ENCODE assay signal across 8 cellular contexts in the genomic region with DNA sequence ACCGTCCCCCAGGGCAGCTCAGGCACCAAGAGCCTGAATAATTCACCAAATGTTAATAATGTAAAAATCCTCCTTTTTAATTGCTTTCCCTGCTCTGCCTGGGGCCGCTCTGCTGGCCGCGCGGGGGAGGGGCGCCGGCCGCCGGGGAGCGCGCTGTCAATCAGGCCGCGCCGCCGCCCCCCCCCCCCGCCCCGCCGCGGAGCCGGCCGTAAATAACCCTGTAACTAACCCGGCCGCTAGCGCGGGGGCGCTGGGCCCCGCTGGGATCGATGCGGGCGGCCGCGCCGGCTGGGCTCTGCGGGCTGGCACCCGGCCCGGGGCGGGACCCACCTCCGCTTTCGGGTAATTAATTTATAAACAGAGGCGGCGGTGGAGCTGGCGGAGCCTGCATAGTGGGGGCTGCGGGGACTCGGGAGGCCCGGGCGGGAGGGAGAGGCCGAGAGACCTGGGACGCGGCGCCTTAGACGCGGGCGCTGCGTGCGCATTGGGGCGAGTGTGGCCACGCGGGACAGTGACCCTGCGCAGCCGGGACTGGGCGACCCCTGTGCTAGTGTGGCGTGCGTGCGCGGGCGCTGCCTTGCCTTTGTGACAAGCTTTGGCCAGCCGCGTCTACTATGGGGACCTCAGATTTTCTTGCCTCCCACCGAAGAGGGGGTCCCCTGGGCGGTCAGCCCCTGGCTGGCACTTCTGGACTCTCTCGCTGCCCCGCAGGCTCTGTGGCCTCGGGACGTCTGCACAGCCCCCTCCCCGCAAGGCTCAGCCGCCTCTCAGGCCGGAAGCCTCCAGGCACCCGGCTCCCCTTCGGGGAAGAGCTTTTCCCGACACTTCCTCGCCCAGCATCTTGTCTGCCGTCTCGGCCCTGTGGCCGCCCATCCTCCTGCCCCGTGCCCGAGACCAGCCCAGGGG. TPM values are rescaled to one million over a fixed set of nuclear protein-coding genes. Genes with fewer than 3 reads are reported as not detected.
A peak's percentile ranks its signal among the peaks of the same experiment; 100 is the strongest.
DNase-seq lines count a peak whose midpoint lies in the region; TF ChIP-seq lines count a peak whose summit lies in the region.

No MANE protein-coding gene starts in this region.

- no peaks in the 10 kb centered on the region for H3K9me3 ChIP-seq in SK-N-MC (ENCODE audit: low read depth, low read length)

- peaks cover 16% of the 10 kb centered on the region for H3K36me3 ChIP-seq in SK-N-MC (ENCODE audit: insufficient read depth, low read length)

- H3K9ac ChIP-seq in SK-N-MC (ENCODE audit: insufficient read length): peak overlapping the region; percentile 45

- peaks cover 39% of the 10 kb centered on the region for H3K4me1 Mint-ChIP-seq in HFFc6 (ENCODE audit: low read depth)

- H3K9me3 Mint-ChIP-seq in HFFc6: no peaks in the 10 kb centered on the region

- H3K4me3 ChIP-seq in SK-N-MC: peak overlapping the region; percentile 77
- peak overlapping the region; percentile 39 for H3K4me3 ChIP-seq in epithelial cell of proximal tubule (ENCODE audit: low read depth, low read length)

- TF ChIP-seq CTCF in HFFc6 (IDR thresholded peaks at IDR 0.05): no peak; the same call in 1 of the 2 replicates
- TF ChIP-seq CTCF in epithelial cell of proximal tubule (conservative IDR thresholded peaks at IDR 0.05; ENCODE audit: low read depth, low read length): no peak

- peak; percentile 23 for DNase-seq in CD1c-positive myeloid dendritic cell (ENCODE audit: extremely low spot score)
- DNase-seq in HFFc6: peak; percentile 53
- no peak for DNase-seq in SK-N-MC (ENCODE audit: low read depth, low spot score)
- DNase-seq in epithelial cell of proximal tubule (ENCODE audit: low read depth): no peak
- peak; percentile 61 for DNase-seq in myocyte (ENCODE audit: low read depth)
- DNase-seq in cerebellar cortex (ENCODE audit: low spot score): no peak
- no peak for DNase-seq in NK-92 treated with Interleukin-12 subunit alpha and Interleukin-12 subunit beta, amount 100 ng/mL, for 24 hours (lab: John Stamatoyannopoulos, UW)
- DNase-seq in activated gamma-delta T cell treated with Interleukin-2 at 50 U/mL for 16 hours: no peak

- peaks cover 3% of the 10 kb centered on the region for H3K27me3 Mint-ChIP-seq in HFFc6 (ENCODE audit: insufficient read depth)

- peak overlapping the region; percentile 52 for H3K27ac Mint-ChIP-seq in HFFc6

- H3K27ac ChIP-seq in SK-N-MC: peak overlapping the region; percentile 85

- no peaks in the 10 kb centered on the region for H3K36me3 Mint-ChIP-seq in HFFc6 (ENCODE audit: low read depth)

- peak overlapping the region; percentile 59 for H3K4me3 Mint-ChIP-seq in HFFc6

RNA-seq across cellular contexts. Expression of gene SAMD11, which starts 16.7 kb away (rescaled TPM):
- total RNA-seq in HFFc6 (2021; fragmentation: NEBNext Ultra II Directional; extraction: Animal tissue kit (Norgen Biotek cat#: 25700)): 10 to 100 TPM; 20.6 to 29.3 (median 27.5) TPM
- 0.51 and 3.5 TPM in 2 replicates for total RNA-seq in epithelial cell of proximal tubule
- total RNA-seq in myocyte: 0.86 and 1.4 TPM in 2 replicates
- polyA plus RNA-seq in myocyte (2012): 2.5 TPM

RNA-seq across cellular contexts. Expression of gene NOC2L, which starts 18.7 kb away (rescaled TPM):
- total RNA-seq in HFFc6 (2021; fragmentation: NEBNext Ultra II Directional; extraction: Animal tissue kit (Norgen Biotek cat#: 25700)): 100 to 1,000 TPM; 112 to 142 (median 119) TPM
- total RNA-seq in epithelial cell of proximal tubule (73.9 and 132 TPM in 2 replicates), myocyte (70.2 and 71.9 TPM in 2 replicates)
- 54.9 TPM for polyA plus RNA-seq in myocyte (2012)

RNA-seq across cellular contexts. Expression of gene KLHL17, which starts 20.0 kb away (rescaled TPM):
- total RNA-seq in HFFc6 (2021; fragmentation: NEBNext Ultra II Directional; extraction: Animal tissue kit (Norgen Biotek cat#: 25700)): 10 to 100 TPM; 12.2 to 17.5 (median 13.2) TPM
- total RNA-seq in epithelial cell of proximal tubule: 11.9 and 33.3 TPM in 2 replicates
- total RNA-seq in myocyte: 5.6 and 13.6 TPM in 2 replicates
- polyA plus RNA-seq in myocyte (2012): 12.4 TPM

RNA-seq across cellular contexts. Expression of gene PLEKHN1, which starts 25.9 kb away (rescaled TPM):
- total RNA-seq in HFFc6 (2021; fragmentation: NEBNext Ultra II Directional; extraction: Animal tissue kit (Norgen Biotek cat#: 25700)): 1 to 10 TPM; 5.2 to 6.9 (median 6.0) TPM
- total RNA-seq in epithelial cell of proximal tubule: 3.1 and 6.8 TPM in 2 replicates
- 0.24 TPM in 1 of 2 replicates, not detected in the other for total RNA-seq in myocyte
- polyA plus RNA-seq in myocyte (2012): 0.16 TPM

RNA-seq across cellular contexts. Expression of gene PERM1, which starts 41.5 kb away (rescaled TPM):
- total RNA-seq in HFFc6 (2021; fragmentation: NEBNext Ultra II Directional; extraction: Animal tissue kit (Norgen Biotek cat#: 25700)): under 1 TPM in 2 of 6 experiments, not detected in 4; 0.17 to 0.18 TPM
- total RNA-seq in epithelial cell of proximal tubule: not detected in 2 replicates
- total RNA-seq in myocyte: 1.4 TPM in 1 of 2 replicates, not detected in the other
- 0.09 TPM for polyA plus RNA-seq in myocyte (2012)

Comparison
In these comparisons a context has a peak if more than half of its experiments do, and no peak if none do; other contexts are left out.
1. DNase-seq: peak in CD1c-positive myeloid dendritic cell (single experiment), HFFc6 (single experiment) and myocyte (single experiment); none in SK-N-MC (single experiment), epithelial cell of proximal tubule (single experiment), cerebellar cortex (single experiment), NK-92 treated with Interleukin-12 subunit alpha and Interleukin-12 subunit beta, amount 100 ng/mL, for 24 hours (single experiment) and activated gamma-delta T cell treated with Interleukin-2 at 50 U/mL for 16 hours (single experiment).